1 cellular context compared by ENCODE assay signal in the genomic region with DNA sequence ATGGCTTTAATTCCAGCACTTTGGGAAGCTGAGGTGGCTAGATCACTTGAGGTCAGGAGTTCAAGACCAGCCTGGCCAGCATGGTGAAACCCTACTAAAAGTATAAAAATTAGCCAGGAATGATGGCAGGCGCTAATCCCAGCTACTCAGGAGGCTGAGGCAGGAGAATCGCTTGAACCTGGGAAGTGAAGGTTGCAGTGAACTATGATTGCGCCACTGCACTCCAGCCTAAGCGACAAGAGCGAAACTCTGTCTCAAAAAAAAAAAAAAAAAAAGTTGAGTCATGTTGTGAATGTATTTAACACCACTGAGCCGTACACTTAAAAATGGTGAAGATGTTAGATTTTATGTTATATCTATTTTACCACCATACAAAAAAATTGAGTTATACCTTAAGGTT.
TF ChIP-seq lines count a peak whose summit lies in the region.

No MANE protein-coding gene starts in this region.

TF ChIP-seq in GM23338, 12 proteins besides CTCF, POLR2A, EP300 and RAD21 (continued from another document):
- TF ChIP-seq, protein P1, sequence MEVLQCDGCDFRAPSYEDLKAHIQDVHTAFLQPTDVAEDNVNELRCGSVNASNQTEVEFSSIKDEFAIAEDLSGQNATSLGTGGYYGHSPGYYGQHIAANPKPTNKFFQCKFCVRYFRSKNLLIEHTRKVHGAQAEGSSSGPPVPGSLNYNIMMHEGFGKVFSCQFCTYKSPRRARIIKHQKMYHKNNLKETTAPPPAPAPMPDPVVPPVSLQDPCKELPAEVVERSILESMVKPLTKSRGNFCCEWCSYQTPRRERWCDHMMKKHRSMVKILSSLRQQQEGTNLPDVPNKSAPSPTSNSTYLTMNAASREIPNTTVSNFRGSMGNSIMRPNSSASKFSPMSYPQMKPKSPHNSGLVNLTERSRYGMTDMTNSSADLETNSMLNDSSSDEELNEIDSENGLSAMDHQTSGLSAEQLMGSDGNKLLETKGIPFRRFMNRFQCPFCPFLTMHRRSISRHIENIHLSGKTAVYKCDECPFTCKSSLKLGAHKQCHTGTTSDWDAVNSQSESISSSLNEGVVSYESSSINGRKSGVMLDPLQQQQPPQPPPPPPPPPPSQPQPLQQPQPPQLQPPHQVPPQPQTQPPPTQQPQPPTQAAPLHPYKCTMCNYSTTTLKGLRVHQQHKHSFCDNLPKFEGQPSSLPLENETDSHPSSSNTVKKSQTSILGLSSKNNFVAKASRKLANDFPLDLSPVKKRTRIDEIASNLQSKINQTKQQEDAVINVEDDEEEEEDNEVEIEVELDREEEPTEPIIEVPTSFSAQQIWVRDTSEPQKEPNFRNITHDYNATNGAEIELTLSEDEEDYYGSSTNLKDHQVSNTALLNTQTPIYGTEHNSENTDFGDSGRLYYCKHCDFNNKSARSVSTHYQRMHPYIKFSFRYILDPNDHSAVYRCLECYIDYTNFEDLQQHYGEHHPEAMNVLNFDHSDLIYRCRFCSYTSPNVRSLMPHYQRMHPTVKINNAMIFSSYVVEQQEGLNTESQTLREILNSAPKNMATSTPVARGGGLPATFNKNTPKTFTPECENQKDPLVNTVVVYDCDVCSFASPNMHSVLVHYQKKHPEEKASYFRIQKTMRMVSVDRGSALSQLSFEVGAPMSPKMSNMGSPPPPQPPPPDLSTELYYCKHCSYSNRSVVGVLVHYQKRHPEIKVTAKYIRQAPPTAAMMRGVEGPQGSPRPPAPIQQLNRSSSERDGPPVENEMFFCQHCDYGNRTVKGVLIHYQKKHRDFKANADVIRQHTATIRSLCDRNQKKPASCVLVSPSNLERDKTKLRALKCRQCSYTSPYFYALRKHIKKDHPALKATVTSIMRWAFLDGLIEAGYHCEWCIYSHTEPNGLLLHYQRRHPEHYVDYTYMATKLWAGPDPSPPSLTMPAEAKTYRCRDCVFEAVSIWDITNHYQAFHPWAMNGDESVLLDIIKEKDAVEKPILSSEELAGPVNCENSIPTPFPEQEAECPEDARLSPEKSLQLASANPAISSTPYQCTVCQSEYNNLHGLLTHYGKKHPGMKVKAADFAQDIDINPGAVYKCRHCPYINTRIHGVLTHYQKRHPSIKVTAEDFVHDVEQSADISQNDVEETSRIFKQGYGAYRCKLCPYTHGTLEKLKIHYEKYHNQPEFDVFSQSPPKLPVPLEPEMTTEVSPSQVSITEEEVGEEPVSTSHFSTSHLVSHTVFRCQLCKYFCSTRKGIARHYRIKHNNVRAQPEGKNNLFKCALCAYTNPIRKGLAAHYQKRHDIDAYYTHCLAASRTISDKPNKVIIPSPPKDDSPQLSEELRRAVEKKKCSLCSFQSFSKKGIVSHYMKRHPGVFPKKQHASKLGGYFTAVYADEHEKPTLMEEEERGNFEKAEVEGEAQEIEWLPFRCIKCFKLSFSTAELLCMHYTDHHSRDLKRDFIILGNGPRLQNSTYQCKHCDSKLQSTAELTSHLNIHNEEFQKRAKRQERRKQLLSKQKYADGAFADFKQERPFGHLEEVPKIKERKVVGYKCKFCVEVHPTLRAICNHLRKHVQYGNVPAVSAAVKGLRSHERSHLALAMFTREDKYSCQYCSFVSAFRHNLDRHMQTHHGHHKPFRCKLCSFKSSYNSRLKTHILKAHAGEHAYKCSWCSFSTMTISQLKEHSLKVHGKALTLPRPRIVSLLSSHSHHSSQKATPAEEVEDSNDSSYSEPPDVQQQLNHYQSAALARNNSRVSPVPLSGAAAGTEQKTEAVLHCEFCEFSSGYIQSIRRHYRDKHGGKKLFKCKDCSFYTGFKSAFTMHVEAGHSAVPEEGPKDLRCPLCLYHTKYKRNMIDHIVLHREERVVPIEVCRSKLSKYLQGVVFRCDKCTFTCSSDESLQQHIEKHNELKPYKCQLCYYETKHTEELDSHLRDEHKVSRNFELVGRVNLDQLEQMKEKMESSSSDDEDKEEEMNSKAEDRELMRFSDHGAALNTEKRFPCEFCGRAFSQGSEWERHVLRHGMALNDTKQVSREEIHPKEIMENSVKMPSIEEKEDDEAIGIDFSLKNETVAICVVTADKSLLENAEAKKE (CRISPR knock-in tag; IDR thresholded peaks at IDR 0.05), result no peak
- no peak for TF ChIP-seq EZH2phosphoT487 (IDR thresholded peaks at IDR 0.05; ENCODE audit: unreplicated experiment)
- no peak for TF ChIP-seq STAT1 (IDR thresholded peaks at IDR 0.05; ENCODE audit: unreplicated experiment)
- TF ChIP-seq EZH2 (IDR thresholded peaks at IDR 0.05; ENCODE audit: low read depth, unreplicated experiment), result no peak
- TF ChIP-seq, protein P2, sequence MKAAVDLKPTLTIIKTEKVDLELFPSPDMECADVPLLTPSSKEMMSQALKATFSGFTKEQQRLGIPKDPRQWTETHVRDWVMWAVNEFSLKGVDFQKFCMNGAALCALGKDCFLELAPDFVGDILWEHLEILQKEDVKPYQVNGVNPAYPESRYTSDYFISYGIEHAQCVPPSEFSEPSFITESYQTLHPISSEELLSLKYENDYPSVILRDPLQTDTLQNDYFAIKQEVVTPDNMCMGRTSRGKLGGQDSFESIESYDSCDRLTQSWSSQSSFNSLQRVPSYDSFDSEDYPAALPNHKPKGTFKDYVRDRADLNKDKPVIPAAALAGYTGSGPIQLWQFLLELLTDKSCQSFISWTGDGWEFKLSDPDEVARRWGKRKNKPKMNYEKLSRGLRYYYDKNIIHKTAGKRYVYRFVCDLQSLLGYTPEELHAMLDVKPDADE (IDR thresholded peaks at IDR 0.05), result no peak
TF ChIP-seq in GM23338: peak in this region for 0.
